ENCODE assay signal across 11 cellular contexts in genomic region chr1:93605812-93606512, GRCh38.
DNase-seq lines count a peak whose midpoint lies in the region; ATAC-seq, FAIRE-seq and TF ChIP-seq lines count a peak whose summit lies in the region.
"Had no signal": no experiment of that assay in that cellular context is flagged by ENCODE, and none has a peak within 500 bp of the region (broad histone marks: within the 10 kb centered on the region; RNA-seq: fewer than 3 reads in every experiment).

No MANE protein-coding gene starts in this region.

- H3K9me3 ChIP-seq in AG04450 (ENCODE audit: control insufficient read depth, insufficient read depth, low read length): no peaks in the 10 kb centered on the region
- no peaks in the 10 kb centered on the region for H3K9me3 ChIP-seq in mammary epithelial cell (replicated peaks; ENCODE audit: insufficient read depth, low read length)

- H2AFZ ChIP-seq in mammary epithelial cell (ENCODE audit: low read depth, low read length): no peak overlapping the region

- peaks cover 70% of the 10 kb centered on the region for H3K4me1 ChIP-seq in mammary epithelial cell (ENCODE audit: insufficient read depth, low read length)

- POLR2A ChIA-PET in AG04450 (lab: Yijun Ruan, JAX): no interaction called here

- H3K27me3 ChIP-seq in AG04450 (ENCODE audit: control insufficient read depth, insufficient read depth, low read length): no peaks in the 10 kb centered on the region
- no peaks in the 10 kb centered on the region for H3K27me3 ChIP-seq in mammary epithelial cell (ENCODE audit: insufficient read depth, low read length)

- in situ Hi-C loops in mammary epithelial cell (cut with MboI; ENCODE audit: low sequenced_read_pairs in 2 of 2): no loop called here

- H3K36me3 ChIP-seq in mammary epithelial cell (ENCODE audit: insufficient read depth, low read length): peaks cover 11% of the 10 kb centered on the region

- H3K4me3 ChIP-seq in AG04450 (ENCODE audit: low read depth, low read length) (no peak overlapping the region), mammary epithelial cell (replicated peaks in 1 of 3; ENCODE audit: insufficient read depth in 1 of 3, low read depth in 2 of 3, low read length in 3 of 3) (no peak overlapping the region)

- peak; percentile 64 for FAIRE-seq in HTR-8/SVneo (lab: Jason Lieb, UNC)

- TF ChIP-seq CTCF in AG04450 (IDR thresholded peaks at IDR 0.05; ENCODE audit: low read depth, low read length) (no peak), mammary epithelial cell (conservative IDR thresholded peaks at IDR 0.05 in 1 of 2, IDR thresholded peaks at IDR 0.05 in 1 of 2; ENCODE audit: extremely low read depth in 1 of 2, insufficient read depth in 1 of 2, low read depth in 1 of 2, low read length in 2 of 2) (no peak)

- peak overlapping the region; percentile 35 for H3K27ac ChIP-seq in AG04450 (ENCODE audit: low read depth, low read length)
- peak overlapping the region; percentile 51 for H3K27ac ChIP-seq in mammary epithelial cell (ENCODE audit: insufficient read depth, low read depth, low read length)

- dilution Hi-C loops in mammary epithelial cell (cut with HindIII; ENCODE audit: low sequenced_read_pairs): no loop called here

- DNase-seq in AG04450 (ENCODE audit: low read depth, low spot score): peak; percentile 74
- peak; percentile 49 for DNase-seq in HTR-8/SVneo (ENCODE audit: insufficient read length, low spot score)
- peak; percentile 92 for DNase-seq in mammary epithelial cell
- no peak for DNase-seq in left colon
- DNase-seq in NCI-H2029 (lab: John Stamatoyannopoulos, UW): no peak
- no peak for DNase-seq in NCI-H524 treated with DMSO at 0.1 percent for 48 hours (lab: John Stamatoyannopoulos, UW)
- DNase-seq in NCI-H526 (lab: John Stamatoyannopoulos, UW): no peak
- DNase-seq: CD4-positive, alpha-beta T cell; effector CD4-positive, alpha-beta T cell; SHP77 treated with DMSO at 0.1 percent for 48 hours had no signal

- peak overlapping the region; percentile 48 for H3K4me2 ChIP-seq in mammary epithelial cell (ENCODE audit: insufficient read depth, low read depth, low read length)

- 4% methylated on average over 4 of the region's 4 CpGs for WGBS in mammary epithelial cell (ENCODE audit: low coverage, missing lambda C conversion rate)

- H3K9ac ChIP-seq in mammary epithelial cell (ENCODE audit: insufficient read depth, low read length): peak overlapping the region; percentile 2

- no TSS peak for BruUV-seq in mammary epithelial cell (replicated peaks; lab: Mats Ljungman, UMichigan)

- CTCF ChIA-PET in AG04450 (lab: Charles Lee): interaction anchor here (1.0 to 1.5 kb wide), 2 partner anchors 23 to 238 kb away, joined by 3 to 4 read pairs; no protein-coding TSS in a partner anchor
- CTCF ChIA-PET in mammary epithelial cell (lab: Charles Lee; ENCODE audit: low non-redundant PET): no interaction called here

- ATAC-seq in left colon: peak; percentile 35
- no peak for ATAC-seq in GM18519 (IDR thresholded peaks at IDR 0.05; ENCODE audit: low FRiP score, unreplicated experiment)

- peaks cover 100% of the 10 kb centered on the region for H3K79me2 ChIP-seq in mammary epithelial cell (ENCODE audit: insufficient read depth, low read length)

- H4K20me1 ChIP-seq in mammary epithelial cell (ENCODE audit: insufficient read depth, low read length): peaks cover 28% of the 10 kb centered on the region

- intact Hi-C loops in mammary epithelial cell (cut with micrococcal nuclease) (loop anchor here (1.0 kb wide), 1 partner anchor 8 kb away; no protein-coding TSS in a partner anchor), left colon (cut with DNase I, micrococcal nuclease) (no loop called here)

Comparison
In these comparisons a context has a peak if more than half of its experiments do, and no peak if none do; other contexts are left out.
1. DNase-seq: peak in AG04450 (single experiment), HTR-8/SVneo (single experiment) and mammary epithelial cell (single experiment); none in left colon (0 of 2), NCI-H2029 (single experiment), NCI-H524 treated with DMSO at 0.1 percent for 48 hours (single experiment) and NCI-H526 (0 of 2).